ENCODE assay signal across 8 cellular contexts in the genomic region with DNA sequence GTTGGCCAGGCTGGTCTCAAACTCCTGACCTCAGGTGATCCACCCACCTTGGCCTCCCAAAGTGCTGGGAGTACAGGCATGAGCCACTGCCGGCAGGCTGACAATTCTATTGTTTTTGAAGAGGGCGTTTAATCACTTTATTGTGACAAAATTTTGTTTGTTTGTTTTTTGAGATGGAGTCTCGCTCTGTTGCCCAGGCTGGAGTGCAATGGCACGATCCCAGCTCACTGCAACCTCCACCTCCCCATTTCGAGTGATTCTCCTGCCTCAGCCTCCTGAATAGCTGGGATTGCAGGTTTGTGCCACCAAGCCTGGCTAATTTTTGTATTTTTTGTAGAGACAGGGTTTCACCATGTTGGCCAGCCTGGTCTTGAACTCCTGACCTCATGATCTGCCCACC. TPM values are rescaled to one million over a fixed set of nuclear protein-coding genes. Genes with fewer than 3 reads are reported as not detected.
DNase-seq lines count a peak whose midpoint lies in the region; ATAC-seq and TF ChIP-seq lines count a peak whose summit lies in the region.
"Not testable (repeated sequence)": the region's sequence is repeated elsewhere in the genome, so short reads cannot be mapped to it uniquely, and the experiment has no call there.

No MANE protein-coding gene starts in this region.

- not testable (repeated sequence) for H3K9me3 Mint-ChIP-seq in activated CD8-positive, alpha-beta T cell treated with anti-CD3 and anti-CD28 coated beads for 36 hours; nephron

- not testable (repeated sequence) for DNase-seq in RWPE1 (ENCODE audit: low spot score); activated CD8-positive, alpha-beta T cell treated with anti-CD3 and anti-CD28 coated beads for 36 hours; astrocyte of the cerebellum (ENCODE audit: low read depth); fibroblast of the aortic adventitia (ENCODE audit: low read depth); thoracic aorta (ENCODE audit: low spot score)

- H3K4me3 ChIP-seq in BLaER1 treated with 17β-estradiol and CSF1 and Interleukin-3, amounts not matched to agents 10 nM and 100 nM: peak overlapping the region; percentile 93 to 100 (median 98); a peak in 18 of 20 replicates
- H3K4me3 ChIP-seq in HEK293 (ENCODE audit: low read depth, low read length): not testable (repeated sequence)
- H3K4me3 ChIP-seq in astrocyte of the cerebellum (ENCODE audit: low read depth, low read length) (peak overlapping the region; percentile 96), fibroblast of the aortic adventitia (ENCODE audit: low read depth, low read length) (peak overlapping the region; percentile 22), thoracic aorta (peak overlapping the region; percentile 92)

- peaks cover 0 to 31% (median 7%) of the 10 kb centered on the region in 11 experiments; a peak in 8 of 22 replicates for H4K20me1 ChIP-seq in BLaER1 treated with 17β-estradiol and CSF1 and Interleukin-3, amounts not matched to agents 10 nM and 100 nM

- not testable (repeated sequence) for H3K9me3 ChIP-seq in BLaER1 treated with 17β-estradiol and CSF1 and Interleukin-3, amounts not matched to agents 10 nM and 100 nM (replicated peaks in 1 of 11); HEK293 (ENCODE audit: control insufficient read depth, insufficient read depth, low read depth, low read length); thoracic aorta

- peak overlapping the region; percentile 91 to 98 (median 93); a peak in 14 of 22 replicates for H3K9ac ChIP-seq in BLaER1 treated with 17β-estradiol and CSF1 and Interleukin-3, amounts not matched to agents 10 nM and 100 nM

- not testable (repeated sequence) for ATAC-seq in activated CD8-positive, alpha-beta T cell treated with anti-CD3 and anti-CD28 coated beads for 36 hours; thoracic aorta (ENCODE audit: insufficient number of reproducible peaks, low FRiP score, low read depth)

- peaks cover 20 to 48% (median 36%) of the 10 kb centered on the region in 10 experiments for H3K4me1 ChIP-seq in BLaER1 treated with 17β-estradiol and CSF1 and Interleukin-3, amounts not matched to agents 10 nM and 100 nM
- H3K4me1 ChIP-seq in HEK293 (ENCODE audit: control insufficient read depth, insufficient read depth, low read length): not testable (repeated sequence)
- peaks cover 0 to 33% of the 10 kb centered on the region in 2 donors for H3K4me1 ChIP-seq in thoracic aorta (ENCODE audit: control insufficient read depth in 1 of 2, low read depth in 2 of 2)

- intact Hi-C loops in activated CD8-positive, alpha-beta T cell treated with anti-CD3 and anti-CD28 coated beads for 36 hours (cut with micrococcal nuclease): not testable (repeated sequence)

- H3K36me3 Mint-ChIP-seq in activated CD8-positive, alpha-beta T cell treated with anti-CD3 and anti-CD28 coated beads for 36 hours (ENCODE audit: low read depth): peaks cover 19% of the 10 kb centered on the region
- not testable (repeated sequence) for H3K36me3 Mint-ChIP-seq in nephron (ENCODE audit: low read depth)

- H3K4me1 Mint-ChIP-seq in activated CD8-positive, alpha-beta T cell treated with anti-CD3 and anti-CD28 coated beads for 36 hours (ENCODE audit: low read depth): peaks cover 19% of the 10 kb centered on the region
- H3K4me1 Mint-ChIP-seq in nephron: peaks cover 13% of the 10 kb centered on the region

- TF ChIP-seq CTCF in HEK293 (tag by site-specific recombination; IDR thresholded peaks at IDR 0.05); RWPE1 (conservative IDR thresholded peaks at IDR 0.05; ENCODE audit: low read depth); activated CD8-positive, alpha-beta T cell treated with anti-CD3 and anti-CD28 coated beads for 36 hours (IDR thresholded peaks at IDR 0.05); astrocyte of the cerebellum (IDR thresholded peaks at IDR 0.05; ENCODE audit: low read depth, low read length, missing control alignments); fibroblast of the aortic adventitia (IDR thresholded peaks at IDR 0.05; ENCODE audit: insufficient read depth, low read length); nephron (IDR thresholded peaks at IDR 0.05; ENCODE audit: unreplicated experiment in 3 of 3); thoracic aorta (IDR thresholded peaks at IDR 0.05): not testable (repeated sequence)

- H3K27me3 Mint-ChIP-seq in activated CD8-positive, alpha-beta T cell treated with anti-CD3 and anti-CD28 coated beads for 36 hours; nephron (ENCODE audit: low read depth): not testable (repeated sequence)

- H3K4me3 Mint-ChIP-seq in activated CD8-positive, alpha-beta T cell treated with anti-CD3 and anti-CD28 coated beads for 36 hours: peak overlapping the region; percentile 98
- peak overlapping the region; percentile 74 to 100 (median 99) for H3K4me3 Mint-ChIP-seq in nephron

- in situ Hi-C loops in astrocyte of the cerebellum (cut with HindIII; ENCODE audit: low sequenced_read_pairs): not testable (repeated sequence)

- CTCF ChIA-PET in HEK293 (lab: Yijun Ruan, JAX): interaction anchor here (1.0 to 1.8 kb wide), 3 partner anchors 11 to 110 kb away, joined by 3 to 6 read pairs (median 5); no protein-coding TSS in a partner anchor
- CTCF ChIA-PET in RWPE1 (lab: Yijun Ruan, JAX): not testable (repeated sequence)
- CTCF ChIA-PET in activated CD8-positive, alpha-beta T cell treated with anti-CD3 and anti-CD28 coated beads for 36 hours (lab: Charles Lee): interaction anchor here (1.5 to 3.2 kb wide), 2 partner anchors 76 to 110 kb away, joined by 4 to 11 read pairs; no protein-coding TSS in a partner anchor

- H3K36me3 ChIP-seq in BLaER1 treated with 17β-estradiol and CSF1 and Interleukin-3, amounts not matched to agents 10 nM and 100 nM: peaks cover 0 to 33% (median 22%) of the 10 kb centered on the region in 11 experiments; a peak in 15 of 22 replicates
- peaks cover 3 to 16% of the 10 kb centered on the region in 2 experiments for H3K36me3 ChIP-seq in HEK293 (ENCODE audit: control insufficient read depth in 2 of 2, insufficient read depth in 1 of 2, low read length in 2 of 2)
- H3K36me3 ChIP-seq in thoracic aorta: not testable (repeated sequence)

- H3K27me3 ChIP-seq in BLaER1 treated with 17β-estradiol and CSF1 and Interleukin-3, amounts not matched to agents 10 nM and 100 nM; thoracic aorta (replicated peaks; ENCODE audit: insufficient read depth): not testable (repeated sequence)

- H3K27ac ChIP-seq in BLaER1 treated with 17β-estradiol and CSF1 and Interleukin-3, amounts not matched to agents 10 nM and 100 nM: peak overlapping the region in 5 of 11 experiments; percentile 91 to 97 (median 93); a peak in 6 of 22 replicates
- H3K27ac ChIP-seq in HEK293 (ENCODE audit: extremely low read depth, low read depth, low read length); thoracic aorta: not testable (repeated sequence)
- peak overlapping the region; percentile 100 for H3K27ac ChIP-seq in RWPE1

- POLR2A ChIA-PET in HEK293 (lab: Yijun Ruan, JAX): interaction anchor here (0.6 to 5.0 kb wide), 5 partner anchors 36 to 108 kb away, joined by 3 to 27 read pairs (median 4); a partner anchor contains a TSS
- POLR2A ChIA-PET in RWPE1 (lab: Yijun Ruan, JAX; ENCODE audit: low non-redundant PET); activated CD8-positive, alpha-beta T cell treated with anti-CD3 and anti-CD28 coated beads for 36 hours (lab: Charles Lee): not testable (repeated sequence)

- H3K4me2 ChIP-seq in BLaER1 treated with 17β-estradiol and CSF1 and Interleukin-3, amounts not matched to agents 10 nM and 100 nM: peak overlapping the region; percentile 68 to 92 (median 79)

- H3K27ac Mint-ChIP-seq in activated CD8-positive, alpha-beta T cell treated with anti-CD3 and anti-CD28 coated beads for 36 hours; nephron: not testable (repeated sequence)

TF ChIP-seq in HEK293, 187 proteins besides CTCF, POLR2A, EP300 and RAD21:
- TF ChIP-seq KLF9 (tag by site-specific recombination; IDR thresholded peaks at IDR 0.05; ENCODE audit: low read depth) (0 out of 2 replicates have a peak, but pooled peaks have one; percentile 11), ZFHX2 (tag by site-specific recombination; conservative IDR thresholded peaks at IDR 0.05) (0 out of 2 replicates have a peak, but pooled peaks have one; percentile 8), ZXDB (tag by site-specific recombination; IDR thresholded peaks at IDR 0.05) (0 out of 2 replicates have a peak, but pooled peaks have one; percentile 17), ZNF121 (tag by site-specific recombination; IDR thresholded peaks at IDR 0.05) (peak; percentile 85; the same call in 1 of the 2 replicates)

RNA-seq across cellular contexts. Expression of a gene that starts 1.8 kb away (rescaled TPM):
- total RNA-seq in activated CD8-positive, alpha-beta T cell treated with anti-CD3 and anti-CD28 coated beads for 36 hours: 10 to 100 TPM; 34.9 to 35.4 TPM
- total RNA-seq in fibroblast of the aortic adventitia (ENCODE audit: low replicate concordance) (51.5 and 67.4 TPM in 2 replicates), thoracic aorta (10 to 100 TPM; 12.3 to 15.2 TPM)

RNA-seq across cellular contexts. Expression of a gene that starts 2.3 kb away (rescaled TPM):
- total RNA-seq in activated CD8-positive, alpha-beta T cell treated with anti-CD3 and anti-CD28 coated beads for 36 hours: 10 to 100 TPM; 14.3 to 17.9 TPM
- total RNA-seq in fibroblast of the aortic adventitia (ENCODE audit: low replicate concordance) (20.4 and 24.1 TPM in 2 replicates), thoracic aorta (10 to 100 TPM; 16.0 to 19.8 TPM)

RNA-seq across cellular contexts. Expression of a gene that starts 49.3 kb away (rescaled TPM):
- 100 to 1,000 TPM; 665 to 672 TPM for total RNA-seq in activated CD8-positive, alpha-beta T cell treated with anti-CD3 and anti-CD28 coated beads for 36 hours
- total RNA-seq in fibroblast of the aortic adventitia (ENCODE audit: low replicate concordance) (760 and 828 TPM in 2 replicates), thoracic aorta (100 to 1,000 TPM; 362 to 445 TPM)
